20 cellular contexts compared by ENCODE assay signal in the genomic region with DNA sequence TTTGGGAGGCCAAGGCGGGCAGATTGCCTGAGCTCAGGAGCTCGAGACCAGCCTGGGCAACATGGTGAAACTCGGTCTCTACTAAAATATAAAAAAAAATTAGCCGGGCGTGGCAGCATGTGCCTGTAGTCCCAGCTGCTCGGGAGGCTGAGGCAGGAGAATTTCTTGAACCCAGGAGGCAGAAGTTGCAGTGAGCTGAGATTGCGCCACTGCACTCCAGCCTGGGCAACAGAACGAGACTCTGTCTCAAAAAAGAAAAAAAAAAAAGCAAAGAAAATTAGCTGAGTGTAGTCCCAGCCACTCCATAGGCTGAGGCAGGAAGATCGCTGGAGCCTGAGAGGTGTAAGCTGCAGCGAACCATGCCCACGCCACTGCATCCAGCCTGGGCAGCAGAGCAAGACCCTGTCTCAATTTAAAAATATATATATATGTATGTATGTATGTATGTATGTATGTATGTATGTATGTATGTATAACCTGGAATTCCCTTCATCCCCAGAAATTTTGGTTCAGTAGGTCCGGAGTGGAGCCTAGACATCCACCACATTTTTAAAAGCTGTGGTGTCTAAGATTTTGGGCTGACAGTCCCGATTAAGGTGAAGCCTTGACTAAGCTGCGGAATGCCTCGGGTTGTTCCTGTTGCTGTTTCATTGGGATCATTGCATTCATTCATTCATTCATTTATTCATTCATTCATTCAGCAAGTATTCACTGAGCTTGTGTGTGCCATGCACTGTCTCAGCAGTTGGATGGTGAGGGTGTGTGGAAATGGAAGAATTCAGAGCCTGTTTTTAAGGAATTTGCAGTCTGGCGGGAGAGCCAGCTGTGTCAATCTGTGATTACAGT. TPM values are rescaled to one million over a fixed set of nuclear protein-coding genes. Genes with fewer than 3 reads are reported as not detected.
DNase-seq lines count a peak whose midpoint lies in the region; ATAC-seq and TF ChIP-seq lines count a peak whose summit lies in the region.
"Had no signal": no experiment of that assay in that cellular context is flagged by ENCODE, and none has a peak within 500 bp of the region (broad histone marks: within the 10 kb centered on the region; RNA-seq: fewer than 3 reads in every experiment).

No MANE protein-coding gene starts in this region.

- no peak for ATAC-seq in CD4-positive, CD25-positive, alpha-beta regulatory T cell (ENCODE audit: low read depth in 2 of 2)
- no peak for ATAC-seq in central memory CD8-positive, alpha-beta T cell (replicated peaks; ENCODE audit: extremely low read depth, poor library complexity, severe bottlenecking)
- ATAC-seq in gastrocnemius medialis (no peak), HG02588 (IDR thresholded peaks at IDR 0.05; ENCODE audit: unreplicated experiment) (no peak), HG03565 (IDR thresholded peaks at IDR 0.05; ENCODE audit: unreplicated experiment) (no peak)
- ATAC-seq in activated naive CD4-positive, alpha-beta T cell treated with anti-CD3 and anti-CD28 coated beads, Interleukin-2, amount 50 U/mL, for 72 hours, result no peak
- ATAC-seq: CD8-positive, alpha-beta T cell; HCT116; HepG2 had no signal

- in situ Hi-C loops in gastrocnemius medialis (cut with MboI; ENCODE audit: low sequenced_read_pairs in 4 of 4), result no loop called here

- peaks cover 17% of the 10 kb centered on the region for H3K36me3 Mint-ChIP-seq in CD4-positive, CD25-positive, alpha-beta regulatory T cell
- peaks cover 5% of the 10 kb centered on the region for H3K36me3 Mint-ChIP-seq in central memory CD8-positive, alpha-beta T cell (ENCODE audit: insufficient read depth)
- peaks cover 0 to 2% of the 10 kb centered on the region in 2 donors for H3K36me3 Mint-ChIP-seq in activated naive CD4-positive, alpha-beta T cell treated with anti-CD3 and anti-CD28 coated beads, Interleukin-2, amount 50 U/mL, for 72 hours

- no peaks in the 10 kb centered on the region for H3K9me3 Mint-ChIP-seq in CD4-positive, CD25-positive, alpha-beta regulatory T cell
- no peaks in the 10 kb centered on the region for H3K9me3 Mint-ChIP-seq in central memory CD8-positive, alpha-beta T cell
- no peaks in the 10 kb centered on the region for H3K9me3 Mint-ChIP-seq in activated naive CD4-positive, alpha-beta T cell treated with anti-CD3 and anti-CD28 coated beads, Interleukin-2, amount 50 U/mL, for 72 hours
- H3K9me3 Mint-ChIP-seq: CD8-positive, alpha-beta T cell had no signal

- POLR2A ChIA-PET in RWPE1 (lab: Yijun Ruan, JAX; ENCODE audit: low non-redundant PET), result no interaction called here

- no peak overlapping the region for H3K4me3 ChIP-seq in CD4-positive, CD25-positive, alpha-beta regulatory T cell (ENCODE audit: low read depth, low read length)
- no peak overlapping the region for H3K4me3 ChIP-seq in gastrocnemius medialis
- H3K4me3 ChIP-seq: GM23248 had no signal

- DNase-seq in CD4-positive, CD25-positive, alpha-beta regulatory T cell, result no peak
- DNase-seq in RWPE1 (ENCODE audit: low spot score) (no peak), gastrocnemius medialis (no peak)
- no peak for DNase-seq in central memory CD8-positive, alpha-beta T cell (ENCODE audit: low spot score in 2 of 2)
- no peak for DNase-seq in activated naive CD4-positive, alpha-beta T cell treated with anti-CD3 and anti-CD28 coated beads, Interleukin-2, amount 50 U/mL, for 72 hours (ENCODE audit: low spot score in 2 of 2)
- DNase-seq: ACHN; AML-193; CD8-positive, alpha-beta T cell; DMS79; GM23248; NCI-H1092; NCI-H146; NCI-H2081; NCI-H748 treated with DMSO at 0.1 percent for 48 hours; OCI-M1 had no signal

- CTCF ChIA-PET in RWPE1 (lab: Yijun Ruan, JAX), result interaction anchor here (0.7 kb wide), 1 partner anchor 32 kb away, joined by 5 read pairs; no protein-coding TSS in a partner anchor

- no peak overlapping the region for H3K4me3 Mint-ChIP-seq in CD4-positive, CD25-positive, alpha-beta regulatory T cell
- H3K4me3 Mint-ChIP-seq in central memory CD8-positive, alpha-beta T cell, result no peak overlapping the region
- H3K4me3 Mint-ChIP-seq: CD8-positive, alpha-beta T cell had no signal

- no peak overlapping the region for H3K27ac ChIP-seq in CD4-positive, CD25-positive, alpha-beta regulatory T cell (ENCODE audit: insufficient read depth, low read length, poor library complexity, severe bottlenecking)
- H3K27ac ChIP-seq in RWPE1 (peak overlapping the region; percentile 22), gastrocnemius medialis (peak overlapping the region; percentile 79 to 89 (median 86))
- H3K27ac ChIP-seq: GM23248, KMS-11 had no signal

- H3K9me3 ChIP-seq in CD4-positive, CD25-positive, alpha-beta regulatory T cell (ENCODE audit: control insufficient read depth in 2 of 2, low read length in 2 of 2), result no peaks in the 10 kb centered on the region
- H3K9me3 ChIP-seq in gastrocnemius medialis, result no peaks in the 10 kb centered on the region

- H3K36me3 ChIP-seq in CD4-positive, CD25-positive, alpha-beta regulatory T cell (ENCODE audit: control insufficient read depth, insufficient read depth, low read length), result peaks cover 7% of the 10 kb centered on the region
- H3K36me3 ChIP-seq in gastrocnemius medialis, result no peaks in the 10 kb centered on the region

- intact Hi-C loops in gastrocnemius medialis (cut with DNase I; ENCODE audit: low total_unique reads), result no loop called here

- no peak for TF ChIP-seq POLR2A in gastrocnemius medialis (IDR thresholded peaks at IDR 0.05)

- peak overlapping the region in 2 of 3 donors; percentile 71 to 73 for H3K27ac Mint-ChIP-seq in CD4-positive, CD25-positive, alpha-beta regulatory T cell
- H3K27ac Mint-ChIP-seq in central memory CD8-positive, alpha-beta T cell (ENCODE audit: low read depth), result peak overlapping the region; percentile 54
- no peak overlapping the region for H3K27ac Mint-ChIP-seq in activated naive CD4-positive, alpha-beta T cell treated with anti-CD3 and anti-CD28 coated beads, Interleukin-2, amount 50 U/mL, for 72 hours

- peaks cover 5 to 21% (median 12%) of the 10 kb centered on the region in 4 donors for H3K4me1 Mint-ChIP-seq in CD4-positive, CD25-positive, alpha-beta regulatory T cell
- H3K4me1 Mint-ChIP-seq in central memory CD8-positive, alpha-beta T cell, result peaks cover 27% of the 10 kb centered on the region

- H3K27me3 ChIP-seq in CD4-positive, CD25-positive, alpha-beta regulatory T cell (ENCODE audit: control insufficient read depth, insufficient read depth, low read length), result no peaks in the 10 kb centered on the region
- no peaks in the 10 kb centered on the region for H3K27me3 ChIP-seq in gastrocnemius medialis

- TF ChIP-seq CTCF in RWPE1 (conservative IDR thresholded peaks at IDR 0.05; ENCODE audit: low read depth) (no peak), gastrocnemius medialis (IDR thresholded peaks at IDR 0.05 in 4 of 5, conservative IDR thresholded peaks at IDR 0.05 in 1 of 5) (no peak)

- H3K4me1 ChIP-seq in CD4-positive, CD25-positive, alpha-beta regulatory T cell (ENCODE audit: control insufficient read depth, insufficient read depth, low read length, poor library complexity, severe bottlenecking), result peaks cover 8% of the 10 kb centered on the region
- H3K4me1 ChIP-seq in gastrocnemius medialis, result peaks cover 81 to 88% of the 10 kb centered on the region in 2 donors

- no peaks in the 10 kb centered on the region for H3K27me3 Mint-ChIP-seq in CD4-positive, CD25-positive, alpha-beta regulatory T cell
- no peaks in the 10 kb centered on the region for H3K27me3 Mint-ChIP-seq in central memory CD8-positive, alpha-beta T cell

RNA-seq across cellular contexts. Expression of gene TMEM94, which starts 25.9 kb away (rescaled TPM):
- total RNA-seq in CD4-positive, CD25-positive, alpha-beta regulatory T cell, result 94.7 TPM
- 1 to 10 TPM; 4.0 to 8.4 (median 6.2) TPM for polyA plus RNA-seq in CD4-positive, CD25-positive, alpha-beta regulatory T cell
- 10 to 100 TPM; 56.5 to 85.5 (median 60.0) TPM for total RNA-seq in gastrocnemius medialis
- 10 to 100 TPM; 64.5 to 65.2 TPM for total RNA-seq in activated naive CD4-positive, alpha-beta T cell treated with anti-CD3 and anti-CD28 coated beads, Interleukin-2, amount 50 U/mL, for 72 hours

RNA-seq across cellular contexts. Expression of gene CASKIN2, which starts 33.0 kb away (rescaled TPM):
- total RNA-seq in CD4-positive, CD25-positive, alpha-beta regulatory T cell, result 0.44 TPM
- polyA plus RNA-seq in CD4-positive, CD25-positive, alpha-beta regulatory T cell, result under 1 TPM in 1 of 4 donors, not detected in 3; 0.24 TPM
- total RNA-seq in gastrocnemius medialis, result 10 to 100 TPM; 11.3 to 24.1 (median 16.8) TPM
- 1 to 10 TPM; 1.7 to 3.5 TPM for total RNA-seq in activated naive CD4-positive, alpha-beta T cell treated with anti-CD3 and anti-CD28 coated beads, Interleukin-2, amount 50 U/mL, for 72 hours

RNA-seq across cellular contexts. Expression of gene TSEN54, which starts 34.0 kb away (rescaled TPM):
- total RNA-seq in CD4-positive, CD25-positive, alpha-beta regulatory T cell, result 35.2 TPM
- polyA plus RNA-seq in CD4-positive, CD25-positive, alpha-beta regulatory T cell, result 10 to 100 TPM; 42.7 to 54.6 (median 52.9) TPM
- 10 to 100 TPM; 15.4 to 31.2 (median 17.8) TPM for total RNA-seq in gastrocnemius medialis
- 10 to 100 TPM; 26.8 to 45.5 TPM for total RNA-seq in activated naive CD4-positive, alpha-beta T cell treated with anti-CD3 and anti-CD28 coated beads, Interleukin-2, amount 50 U/mL, for 72 hours

RNA-seq across cellular contexts. Expression of gene LLGL2, which starts 43.2 kb away (rescaled TPM):
- 44.1 TPM for total RNA-seq in CD4-positive, CD25-positive, alpha-beta regulatory T cell
- polyA plus RNA-seq in CD4-positive, CD25-positive, alpha-beta regulatory T cell, result 10 to 100 TPM; 13.6 to 19.2 (median 16.8) TPM
- 1 to 10 TPM in 3 of 4 donors, under 1 TPM in 1; 0.78 to 7.1 (median 1.4) TPM for total RNA-seq in gastrocnemius medialis
- 10 to 100 TPM; 12.0 to 12.8 TPM for total RNA-seq in activated naive CD4-positive, alpha-beta T cell treated with anti-CD3 and anti-CD28 coated beads, Interleukin-2, amount 50 U/mL, for 72 hours
- total RNA-seq: GM23248 had no signal
- polyA plus RNA-seq: GM23248 had no signal

Comparison
In these comparisons a context has a peak if more than half of its experiments do, and no peak if none do; other contexts are left out.
1. H3K27ac Mint-ChIP-seq: peak in CD4-positive, CD25-positive, alpha-beta regulatory T cell (2 of 3) and central memory CD8-positive, alpha-beta T cell (single experiment); none in activated naive CD4-positive, alpha-beta T cell treated with anti-CD3 and anti-CD28 coated beads, Interleukin-2, amount 50 U/mL, for 72 hours (0 of 2).